ENCODE assay signal across 4 cellular contexts in genomic region chr7:76222333-76222732, GRCh38.
A peak's percentile ranks its signal among the peaks of the same experiment; 100 is the strongest.
TF ChIP-seq lines count a peak whose summit lies in the region.

No MANE protein-coding gene starts in this region.

TF ChIP-seq in A549, 52 proteins besides CTCF, POLR2A, EP300 and RAD21:
- no peak for TF ChIP-seq CEBPB (IDR thresholded peaks at IDR 0.05)
- peak; percentile 23 for TF ChIP-seq ZFP36 (IDR thresholded peaks at IDR 0.05; ENCODE audit: borderline replicate concordance, partially characterized antibody)
- TF ChIP-seq MAZ (IDR thresholded peaks at IDR 0.05; ENCODE audit: borderline replicate concordance, low read depth, low read length), result no peak
- TF ChIP-seq FOXS1 (CRISPR knock-in tag; IDR thresholded peaks at IDR 0.05), result no peak
- TF ChIP-seq SMC3 (IDR thresholded peaks at IDR 0.05), result no peak
- no peak for TF ChIP-seq PBX3 (IDR thresholded peaks at IDR 0.05)

TF ChIP-seq in HEK293, 187 proteins besides CTCF, POLR2A, EP300 and RAD21:
- peak; percentile 37; the same call in 1 of the 2 replicates for TF ChIP-seq ZNF16 (tag by site-specific recombination; IDR thresholded peaks at IDR 0.05; ENCODE audit: low read depth)
- TF ChIP-seq ZNF664 (tag by site-specific recombination; IDR thresholded peaks at IDR 0.05), result no peak
TF ChIP-seq in HEK293: peak in this region for 1.

TF ChIP-seq in K562, 482 proteins besides CTCF, POLR2A, EP300 and RAD21:
- no peak for TF ChIP-seq XRCC5 (IDR thresholded peaks at IDR 0.05; ENCODE audit: low read depth, low read length)
- peak; percentile 5 for TF ChIP-seq ZFP36 (IDR thresholded peaks at IDR 0.05; ENCODE audit: low read depth, low read length, partially characterized antibody)
- peak; percentile 51 for TF ChIP-seq RBM25 (IDR thresholded peaks at IDR 0.05; ENCODE audit: low read depth, low read length, severe bottlenecking)
- TF ChIP-seq SNIP1 (IDR thresholded peaks at IDR 0.05; ENCODE audit: low read depth), result no peak
- TF ChIP-seq ZNF224 (CRISPR knock-in tag; IDR thresholded peaks at IDR 0.05), result no peak
- no peak for TF ChIP-seq ZNF212 (CRISPR knock-in tag; IDR thresholded peaks at IDR 0.05)
- TF ChIP-seq BCLAF1 (IDR thresholded peaks at IDR 0.05; ENCODE audit: borderline replicate concordance in 1 of 2, control insufficient read depth in 1 of 2, low read depth in 2 of 2, low read length in 1 of 2), result no peak
- TF ChIP-seq ZNF134 (CRISPR knock-in tag; conservative IDR thresholded peaks at IDR 0.05), result no peak
- TF ChIP-seq ZNF384 (IDR thresholded peaks at IDR 0.05; ENCODE audit: low read depth, low read length), result no peak
- no peak for TF ChIP-seq BCOR (IDR thresholded peaks at IDR 0.05)
- no peak for TF ChIP-seq ESRRA (IDR thresholded peaks at IDR 0.05; ENCODE audit: borderline replicate concordance, low read depth)

TF ChIP-seq in H1, 55 proteins besides CTCF, POLR2A, EP300 and RAD21:
- no peak for TF ChIP-seq CREB1 (IDR thresholded peaks at IDR 0.05)
- TF ChIP-seq KDM1A (IDR thresholded peaks at IDR 0.05; ENCODE audit: borderline replicate concordance, low read length), result peak; percentile 67; the same call in 1 of the 2 replicates
- no peak for TF ChIP-seq RFX5 (IDR thresholded peaks at IDR 0.05; ENCODE audit: borderline replicate concordance, low read depth, low read length)
- no peak for TF ChIP-seq KDM5A (IDR thresholded peaks at IDR 0.05; ENCODE audit: low read length)
